ENCODE assay signal across 1 cellular context in the genomic region with DNA sequence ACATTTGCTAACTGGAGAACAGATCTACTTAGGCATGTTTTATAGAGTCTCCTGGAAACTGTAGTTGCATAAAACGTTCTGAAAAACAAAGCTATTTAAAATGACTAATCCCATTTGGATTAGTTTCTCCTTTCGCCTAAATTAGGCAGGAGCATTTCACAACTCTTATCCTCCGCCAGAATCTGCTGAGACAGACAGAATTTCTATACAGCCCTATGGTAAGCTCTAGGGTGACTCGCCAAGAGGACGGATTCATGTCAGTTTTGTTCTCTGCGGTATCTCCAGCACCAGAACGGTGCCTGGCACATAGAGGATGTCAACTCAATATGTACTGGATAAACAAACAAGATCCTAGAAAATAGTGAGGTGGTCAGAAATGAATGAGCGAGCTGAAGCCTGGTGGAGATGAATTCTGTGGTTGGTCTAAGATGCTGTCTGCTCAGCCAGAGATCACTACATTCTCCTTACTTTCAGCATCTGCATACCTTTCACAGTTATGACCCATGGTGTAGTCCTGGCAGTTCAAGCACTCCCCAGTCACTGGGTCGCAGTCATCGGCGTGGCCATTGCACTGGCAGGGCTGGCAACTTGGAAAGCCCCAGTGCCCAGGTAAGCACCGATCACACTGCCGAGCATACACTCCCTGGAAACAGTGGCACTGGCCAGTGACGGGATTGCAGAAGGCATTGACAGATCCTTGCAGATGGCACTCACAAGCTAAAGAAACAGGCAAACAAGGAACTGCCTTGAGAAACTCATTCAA.
TF ChIP-seq lines count a peak whose summit lies in the region.

No MANE protein-coding gene starts in this region.

TF ChIP-seq in H1, 55 proteins besides CTCF, POLR2A, EP300 and RAD21:
- TF ChIP-seq NANOG (IDR thresholded peaks at IDR 0.05; ENCODE audit: insufficient read depth, low read depth, low read length, poor library complexity, severe bottlenecking) (no peak), EGR1 (IDR thresholded peaks at IDR 0.05; ENCODE audit: borderline replicate concordance, low read depth, low read length) (no peak), KDM4A (IDR thresholded peaks at IDR 0.05; ENCODE audit: low read depth, low read length, severe bottlenecking) (no peak), JUN (IDR thresholded peaks at IDR 0.05; ENCODE audit: low read depth, low read length) (no peak), SIRT6 (IDR thresholded peaks at IDR 0.05; ENCODE audit: low read length) (no peak), BRCA1 (IDR thresholded peaks at IDR 0.05; ENCODE audit: low read depth, low read length) (no peak), GTF2F1 (IDR thresholded peaks at IDR 0.05; ENCODE audit: borderline replicate concordance, low read depth, low read length) (no peak), SP1 (IDR thresholded peaks at IDR 0.05; ENCODE audit: low read depth, low read length) (no peak), ZNF274 (IDR thresholded peaks at IDR 0.05; ENCODE audit: borderline replicate concordance, extremely low read depth, low read length) (no peak), KDM1A (IDR thresholded peaks at IDR 0.05; ENCODE audit: borderline replicate concordance, low read length) (no peak), RBBP5 (IDR thresholded peaks at IDR 0.05; ENCODE audit: borderline replicate concordance, low read depth, low read length) (no peak), KDM5A (IDR thresholded peaks at IDR 0.05; ENCODE audit: low read length) (no peak), ASH2L (IDR thresholded peaks at IDR 0.05; ENCODE audit: low read length) (no peak), SP4 (IDR thresholded peaks at IDR 0.05; ENCODE audit: low read length) (no peak), CEBPB (IDR thresholded peaks at IDR 0.05; ENCODE audit: low read depth, low read length) (no peak), RFX5 (IDR thresholded peaks at IDR 0.05; ENCODE audit: borderline replicate concordance, low read depth, low read length) (no peak)
- TF ChIP-seq, protein P1, sequence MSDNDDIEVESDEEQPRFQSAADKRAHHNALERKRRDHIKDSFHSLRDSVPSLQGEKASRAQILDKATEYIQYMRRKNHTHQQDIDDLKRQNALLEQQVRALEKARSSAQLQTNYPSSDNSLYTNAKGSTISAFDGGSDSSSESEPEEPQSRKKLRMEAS (IDR thresholded peaks at IDR 0.05), result no peak
- TF ChIP-seq, protein P2, sequence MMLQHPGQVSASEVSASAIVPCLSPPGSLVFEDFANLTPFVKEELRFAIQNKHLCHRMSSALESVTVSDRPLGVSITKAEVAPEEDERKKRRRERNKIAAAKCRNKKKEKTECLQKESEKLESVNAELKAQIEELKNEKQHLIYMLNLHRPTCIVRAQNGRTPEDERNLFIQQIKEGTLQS (IDR thresholded peaks at IDR 0.05; ENCODE audit: insufficient read depth, low read depth, low read length), result no peak
